21 cellular contexts compared by ENCODE assay signal in the genomic region with DNA sequence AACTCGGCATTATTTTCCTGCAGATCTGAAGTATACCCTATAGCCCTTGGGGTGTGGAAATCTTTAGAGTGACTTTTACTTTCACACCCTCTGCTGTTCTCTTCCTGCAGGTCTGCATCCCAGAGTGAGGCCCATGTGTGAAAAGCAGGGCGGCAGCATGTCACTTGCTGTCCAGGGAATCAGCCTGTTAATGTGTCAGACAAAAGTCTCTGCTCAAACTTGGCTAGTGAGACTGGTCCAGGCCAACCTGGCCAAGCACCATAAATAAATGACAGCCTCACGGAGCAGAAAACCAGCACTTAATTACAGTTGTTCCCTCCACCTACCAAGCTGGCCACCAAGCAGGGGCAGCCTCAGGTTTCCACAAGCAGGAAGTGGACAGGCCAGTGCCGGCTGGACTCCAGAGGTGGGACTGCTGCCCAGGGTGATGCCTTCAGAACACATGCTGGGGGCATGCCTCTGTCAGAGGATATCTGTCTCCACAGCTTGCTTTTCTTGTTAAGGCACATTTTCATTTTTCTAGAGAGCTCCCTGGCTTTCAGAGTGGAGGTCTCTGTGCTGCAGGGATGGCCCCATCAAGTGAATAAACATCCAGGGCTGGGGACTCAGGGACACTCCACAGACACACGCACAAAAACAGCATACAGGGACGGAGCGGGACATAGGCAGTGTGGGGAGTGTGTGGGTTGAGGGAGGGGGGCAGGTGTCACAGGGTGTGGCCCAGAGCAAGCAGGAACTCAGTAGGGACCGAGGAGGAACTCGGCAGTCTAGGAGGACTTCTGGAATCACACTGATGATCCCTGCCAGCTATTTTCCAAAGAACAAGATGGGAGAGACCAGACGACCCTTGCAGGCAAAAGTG.
"Had no signal": no experiment of that assay in that cellular context is flagged by ENCODE, and none has a peak within 500 bp of the region (broad histone marks: within the 10 kb centered on the region; RNA-seq: fewer than 3 reads in every experiment).

No MANE protein-coding gene starts in this region.

- H3K27me3 Mint-ChIP-seq: activated CD4-positive, alpha-beta memory T cell treated with anti-CD3 and anti-CD28 coated beads for 36 hours had no signal

- H3K36me3 Mint-ChIP-seq: activated CD4-positive, alpha-beta memory T cell treated with anti-CD3 and anti-CD28 coated beads for 36 hours; naive thymus-derived CD8-positive, alpha-beta T cell; T-cell; WTC11 had no signal

- H3K27ac Mint-ChIP-seq: activated CD4-positive, alpha-beta memory T cell treated with anti-CD3 and anti-CD28 coated beads for 36 hours; naive thymus-derived CD8-positive, alpha-beta T cell; T-cell; WTC11 had no signal

- H3K4me1 ChIP-seq: esophagus muscularis mucosa, gastroesophageal sphincter, heart left ventricle, parathyroid adenoma, tibial nerve had no signal

- H3K27ac ChIP-seq: brain microvascular endothelial cell, esophagus muscularis mucosa, gastroesophageal sphincter, heart left ventricle, neutrophil, parathyroid adenoma, tibial nerve had no signal

- H3K4me1 Mint-ChIP-seq: T-cell, WTC11 had no signal

- H3K9ac ChIP-seq: parathyroid adenoma had no signal

- FAIRE-seq: endothelial cell of umbilical vein had no signal

- ATAC-seq: activated T-cell treated with anti-CD3 and anti-CD28 coated beads, Interleukin-2, amount 50 U/mL, for 4 hours; gastroesophageal sphincter; naive thymus-derived CD8-positive, alpha-beta T cell; stimulated activated naive CD8-positive, alpha-beta T cell treated with anti-CD3 and anti-CD28 coated beads, Interleukin-15, Interleukin-2, amounts not matched to agents 100 U/mL and 50 U/mL, for 24 hours; T-cell; WTC11 had no signal

- H3K4me3 ChIP-seq: esophagus muscularis mucosa, gastroesophageal sphincter, heart left ventricle, tibial nerve had no signal

- DNase-seq: activated CD4-positive, alpha-beta memory T cell treated with anti-CD3 and anti-CD28 coated beads for 36 hours; activated CD4-positive, alpha-beta T cell treated with anti-CD3 and anti-CD28 coated beads for 4 hours; activated effector memory CD4-positive, alpha-beta T cell treated with Interleukin-2 at 50 U/mL for 16 hours; activated naive CD4-positive, alpha-beta T cell treated with anti-CD3 and anti-CD28 coated beads, Interleukin-2, amount 50 U/mL, for 16 hours; activated T-cell treated with anti-CD3 and anti-CD28 coated beads, Interleukin-2, amount 50 U/mL, for 4 hours; aorta; brain microvascular endothelial cell; effector CD8-positive, alpha-beta T cell; heart left ventricle; kidney glomerular epithelial cell; mesenchymal stem cell; naive thymus-derived CD8-positive, alpha-beta T cell; stimulated activated naive CD8-positive, alpha-beta T cell treated with anti-CD3 and anti-CD28 coated beads, Interleukin-15, Interleukin-2, amounts not matched to agents 100 U/mL and 50 U/mL, for 24 hours; T-cell had no signal

- H3K9me3 ChIP-seq: heart left ventricle, neutrophil had no signal

- H3K27me3 ChIP-seq: brain microvascular endothelial cell, neutrophil, tibial nerve had no signal

- H3K36me3 ChIP-seq: brain microvascular endothelial cell, esophagus muscularis mucosa, gastroesophageal sphincter, heart left ventricle, neutrophil, tibial nerve had no signal

- H3K4me3 Mint-ChIP-seq: activated CD4-positive, alpha-beta memory T cell treated with anti-CD3 and anti-CD28 coated beads for 36 hours; activated T-cell treated with anti-CD3 and anti-CD28 coated beads, Interleukin-2, amount 50 U/mL, for 4 hours; naive thymus-derived CD8-positive, alpha-beta T cell; T-cell; WTC11 had no signal
